1 cellular context compared by ENCODE assay signal in the genomic region with DNA sequence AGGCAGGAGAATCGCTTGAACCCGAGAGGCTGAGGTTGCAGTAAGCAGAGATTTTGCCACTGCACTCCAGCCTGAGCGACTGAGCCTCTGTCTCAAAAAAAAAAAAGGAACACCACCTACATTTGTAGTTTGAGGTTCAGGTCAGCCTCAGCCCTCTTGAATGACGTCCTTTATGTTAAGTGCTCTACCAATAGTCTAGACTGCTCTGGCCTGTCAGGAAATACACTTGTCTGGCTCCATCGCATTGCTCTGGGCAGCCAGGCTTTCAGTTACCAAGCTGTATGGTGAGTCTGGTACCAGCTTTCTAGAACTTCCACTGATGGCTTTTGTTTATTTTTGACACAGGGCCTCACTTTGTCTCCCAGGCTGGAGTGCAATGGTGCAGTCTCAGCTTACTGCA.
TF ChIP-seq lines count a peak whose summit lies in the region.

No MANE protein-coding gene starts in this region.

TF ChIP-seq in HepG2, 621 proteins besides CTCF, POLR2A, EP300 and RAD21:
- TF ChIP-seq, protein P1, sequence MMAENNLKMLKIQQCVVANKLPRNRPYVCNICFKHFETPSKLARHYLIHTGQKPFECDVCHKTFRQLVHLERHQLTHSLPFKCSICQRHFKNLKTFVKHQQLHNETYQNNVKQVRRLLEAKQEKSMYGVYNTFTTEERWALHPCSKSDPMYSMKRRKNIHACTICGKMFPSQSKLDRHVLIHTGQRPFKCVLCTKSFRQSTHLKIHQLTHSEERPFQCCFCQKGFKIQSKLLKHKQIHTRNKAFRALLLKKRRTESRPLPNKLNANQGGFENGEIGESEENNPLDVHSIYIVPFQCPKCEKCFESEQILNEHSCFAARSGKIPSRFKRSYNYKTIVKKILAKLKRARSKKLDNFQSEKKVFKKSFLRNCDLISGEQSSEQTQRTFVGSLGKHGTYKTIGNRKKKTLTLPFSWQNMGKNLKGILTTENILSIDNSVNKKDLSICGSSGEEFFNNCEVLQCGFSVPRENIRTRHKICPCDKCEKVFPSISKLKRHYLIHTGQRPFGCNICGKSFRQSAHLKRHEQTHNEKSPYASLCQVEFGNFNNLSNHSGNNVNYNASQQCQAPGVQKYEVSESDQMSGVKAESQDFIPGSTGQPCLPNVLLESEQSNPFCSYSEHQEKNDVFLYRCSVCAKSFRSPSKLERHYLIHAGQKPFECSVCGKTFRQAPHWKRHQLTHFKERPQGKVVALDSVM (CRISPR knock-in tag; IDR thresholded peaks at IDR 0.05): peak; percentile 78
- TF ChIP-seq ATRX (CRISPR knock-in tag; IDR thresholded peaks at IDR 0.05; ENCODE audit: borderline replicate concordance) (no peak), ZNF850 (CRISPR knock-in tag; conservative IDR thresholded peaks at IDR 0.05) (no peak)
TF ChIP-seq in HepG2: peak in this region for 1.
